Comparison of ENCODE assay signal across 8 cellular contexts in the genomic region with DNA sequence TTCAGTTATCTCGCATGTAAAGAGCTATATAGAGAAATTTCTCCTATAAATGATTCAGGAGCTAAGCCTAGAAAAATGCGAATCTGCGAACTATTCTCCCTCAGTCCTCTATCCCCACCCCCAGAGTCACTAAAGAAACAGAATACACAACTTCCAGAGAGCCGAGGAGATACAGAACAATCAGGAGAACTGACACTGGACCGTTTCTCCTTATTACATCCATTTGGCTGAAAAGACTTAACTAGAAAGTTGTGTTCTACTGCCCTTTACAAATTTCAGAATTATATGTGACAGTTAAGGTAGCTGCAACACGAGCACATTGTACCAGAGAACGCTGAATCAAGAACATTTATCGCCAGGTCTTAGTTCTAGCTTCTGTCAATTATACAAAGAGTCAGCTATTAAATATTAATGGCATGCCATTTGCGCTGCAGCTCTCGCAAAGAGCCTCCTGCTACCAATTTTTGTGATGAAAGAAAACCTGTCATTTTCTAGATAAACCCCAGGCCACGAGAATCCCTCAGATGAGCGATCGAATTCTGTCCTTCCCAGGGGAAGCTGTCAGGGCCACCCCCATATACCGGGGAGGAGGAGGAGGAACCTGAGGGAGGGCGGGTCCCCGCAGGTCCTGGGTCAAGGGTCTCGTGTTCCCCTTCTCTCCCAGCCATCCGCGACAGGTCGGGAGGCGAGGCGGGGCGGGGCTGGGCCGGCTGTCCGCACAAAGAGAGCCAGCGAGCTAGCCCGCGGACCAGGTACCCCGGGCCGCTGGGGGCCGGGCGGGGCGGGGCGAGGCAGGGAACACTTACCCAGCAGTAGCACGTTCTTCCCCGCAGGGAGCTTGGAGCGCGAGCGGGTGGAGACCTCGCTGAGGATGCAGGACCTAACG. TPM values are rescaled to one million over a fixed set of nuclear protein-coding genes. Genes with fewer than 3 reads are reported as not detected.
DNase-seq lines count a peak whose midpoint lies in the region; ATAC-seq and TF ChIP-seq lines count a peak whose summit lies in the region.

No MANE protein-coding gene starts in this region.

- DNase-seq in GM03348 (ENCODE audit: low spot score) (peak; percentile 23), T-helper 2 cell (peak in 4 of 5 experiments; percentile 5 to 40 (median 22)), cardiac fibroblast (ENCODE audit: low read depth in 2 of 2) (peak; percentile 25 to 44), inferior parietal cortex (ENCODE audit: extremely low spot score) (peak; percentile 47), spleen (peak; percentile 93), mesenteric fat pad (ENCODE audit: low spot score) (no peak)

- H3K4me1 ChIP-seq in HUES64 (ENCODE audit: insufficient read depth, low read length) (peaks cover 12% of the 10 kb centered on the region), spleen (peaks cover 5 to 65% (median 36%) of the 10 kb centered on the region in 6 donors)

- intact Hi-C loops in spleen (cut with DNase I; ENCODE audit: low total_unique reads) = no loop called here

- ATAC-seq in GM21619 (IDR thresholded peaks at IDR 0.05; ENCODE audit: unreplicated experiment) = peak; percentile 48

- 2% methylated on average over 41 of the region's 41 CpGs for WGBS in HUES64
- WGBS in spleen, 5 donors = 2 to 5% (median 3%) methylated on average over 16 to 41 of the region's 41 CpGs

- peak overlapping the region; percentile 99 for H3K27ac ChIP-seq in HUES64 (ENCODE audit: low read depth, low read length)
- H3K27ac ChIP-seq in spleen = peak overlapping the region; percentile 97 to 99 (median 98)

- H3K9ac ChIP-seq in HUES64 (ENCODE audit: low read depth, low read length) = peak overlapping the region; percentile 100

- H3K36me3 ChIP-seq in HUES64 (ENCODE audit: insufficient read depth, low read length) (peaks cover 29% of the 10 kb centered on the region), spleen (peaks cover 0 to 15% (median 3%) of the 10 kb centered on the region in 6 donors)

- H3K27me3 ChIP-seq in HUES64 (ENCODE audit: insufficient read depth, low read length) (no peaks in the 10 kb centered on the region), spleen (replicated peaks in 1 of 7) (no peaks in the 10 kb centered on the region)

- TF ChIP-seq POLR2A in spleen (IDR thresholded peaks at IDR 0.05) = no peak

- TF ChIP-seq CTCF in cardiac fibroblast (IDR thresholded peaks at IDR 0.05; ENCODE audit: low read depth, low read length) (no peak), spleen (IDR thresholded peaks at IDR 0.05 in 8 of 11, conservative IDR thresholded peaks at IDR 0.05 in 3 of 11) (peak in 1 of 11 experiments; percentile 2)

- H3K9me3 ChIP-seq in HUES64 (ENCODE audit: insufficient read depth, low read depth, low read length) (no peaks in the 10 kb centered on the region), spleen (no peaks in the 10 kb centered on the region)

- H3K4me3 ChIP-seq in HUES64 (ENCODE audit: low read length) = peak overlapping the region; percentile 97
- H3K4me3 ChIP-seq in cardiac fibroblast (replicated peaks in 1 of 2; ENCODE audit: low read depth in 2 of 2, low read length in 2 of 2) = peak overlapping the region; percentile 90 to 94
- peak overlapping the region; percentile 84 to 99 (median 96) for H3K4me3 ChIP-seq in spleen

RNA-seq across cellular contexts. Expression of gene DYNC1LI1, which starts 0.9 kb away (rescaled TPM):
- polyA plus RNA-seq in HUES64 (2013, experiment 1 of 2) = 52.2 TPM
- polyA plus RNA-seq in HUES64 (2013, experiment 2 of 2) = 53.6 TPM
- total RNA-seq in spleen (10 to 100 TPM; 34.0 to 46.4 (median 38.0) TPM), mesenteric fat pad (29.2 TPM)
- 10 to 100 TPM; 13.3 to 19.5 (median 16.6) TPM for polyA plus RNA-seq in spleen
